Comparison of ENCODE assay signal across 9 cellular contexts in the genomic region with DNA sequence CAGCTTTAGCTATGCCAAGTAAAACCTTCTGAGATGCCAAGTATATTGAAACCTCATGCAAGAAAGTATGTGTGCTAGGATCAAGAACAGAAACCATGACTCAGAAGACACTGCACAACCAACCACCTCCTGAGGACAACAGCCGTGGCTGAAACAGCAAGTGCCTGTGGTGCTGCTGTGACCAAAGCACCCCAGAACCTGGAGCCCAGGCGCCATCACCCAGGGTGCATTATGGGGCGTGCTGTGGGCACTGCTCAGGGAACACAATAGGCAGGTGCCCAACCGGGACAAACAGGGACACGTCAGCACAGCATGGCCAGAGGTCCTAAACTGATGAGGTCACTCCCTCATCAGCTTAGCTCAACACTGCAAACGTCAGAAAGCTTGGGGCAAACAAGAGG.
DNase-seq lines count a peak whose midpoint lies in the region; ATAC-seq lines count a peak whose summit lies in the region.
"Had no signal": no experiment of that assay in that cellular context is flagged by ENCODE, and none has a peak within 500 bp of the region (broad histone marks: within the 10 kb centered on the region; RNA-seq: fewer than 3 reads in every experiment).

No MANE protein-coding gene starts in this region.

- intact Hi-C loops in left ventricle myocardium superior (cut with micrococcal nuclease), result no loop called here

- peak overlapping the region; percentile 51 for H3K27ac Mint-ChIP-seq in activated T-helper 17 cell treated with anti-CD3 and anti-CD28 coated beads, Interleukin-2, amount 50 U/mL, for 72 hours
- H3K27ac Mint-ChIP-seq: B cell had no signal

- DNase-seq in activated CD4-positive, alpha-beta T cell treated with anti-CD3 and anti-CD28 coated beads for 24 hours (ENCODE audit: low read depth in 2 of 2), result peak; percentile 15 to 50
- no peak for DNase-seq in activated CD4-positive, alpha-beta T cell treated with anti-CD3 and anti-CD28 coated beads, Interleukin-2, amount 50 U/mL, for 4 hours
- peak; percentile 82 for DNase-seq in stimulated activated CD4-positive, alpha-beta T cell treated with anti-CD3 and anti-CD28 coated beads, Interleukin-1b, Interleukin-23, amount 100 ng/mL, for 48 hours
- DNase-seq in DMS153 treated with DMSO at 0.1 percent for 48 hours (lab: John Stamatoyannopoulos, UW; ENCODE audit: unreplicated experiment), result no peak
- DNase-seq in 8988T, result no peak
- DNase-seq in left ventricle myocardium superior, result no peak

- H3K9me3 Mint-ChIP-seq in activated T-helper 17 cell treated with anti-CD3 and anti-CD28 coated beads, Interleukin-2, amount 50 U/mL, for 72 hours, result no peaks in the 10 kb centered on the region

- H3K4me1 Mint-ChIP-seq in activated T-helper 17 cell treated with anti-CD3 and anti-CD28 coated beads, Interleukin-2, amount 50 U/mL, for 72 hours, result peaks cover 13% of the 10 kb centered on the region
- H3K4me1 Mint-ChIP-seq: B cell had no signal

- ATAC-seq in HG03060 (IDR thresholded peaks at IDR 0.05; ENCODE audit: low read depth, unreplicated experiment) (peak; percentile 97), left ventricle myocardium superior (no peak)
- ATAC-seq in activated T-helper 17 cell treated with anti-CD3 and anti-CD28 coated beads, Interleukin-2, amount 50 U/mL, for 72 hours (replicated peaks), result peak; percentile 100

- peaks cover 90% of the 10 kb centered on the region for H3K36me3 Mint-ChIP-seq in activated T-helper 17 cell treated with anti-CD3 and anti-CD28 coated beads, Interleukin-2, amount 50 U/mL, for 72 hours (ENCODE audit: low read depth)

- peak overlapping the region; percentile 34 for H3K4me3 Mint-ChIP-seq in activated T-helper 17 cell treated with anti-CD3 and anti-CD28 coated beads, Interleukin-2, amount 50 U/mL, for 72 hours
- H3K4me3 Mint-ChIP-seq: B cell had no signal

- H3K27me3 Mint-ChIP-seq in activated T-helper 17 cell treated with anti-CD3 and anti-CD28 coated beads, Interleukin-2, amount 50 U/mL, for 72 hours, result no peaks in the 10 kb centered on the region
- H3K27me3 Mint-ChIP-seq: B cell had no signal

Comparison
In these comparisons a context has a peak if more than half of its experiments do, and no peak if none do; other contexts are left out.
1. DNase-seq: peak in activated CD4-positive, alpha-beta T cell treated with anti-CD3 and anti-CD28 coated beads for 24 hours (2 of 2) and stimulated activated CD4-positive, alpha-beta T cell treated with anti-CD3 and anti-CD28 coated beads, Interleukin-1b, Interleukin-23, amount 100 ng/mL, for 48 hours (single experiment); none in activated CD4-positive, alpha-beta T cell treated with anti-CD3 and anti-CD28 coated beads, Interleukin-2, amount 50 U/mL, for 4 hours (0 of 2), DMS153 treated with DMSO at 0.1 percent for 48 hours (single experiment), 8988T (single experiment) and left ventricle myocardium superior (single experiment).